8 cellular contexts compared by ENCODE assay signal in the genomic region with DNA sequence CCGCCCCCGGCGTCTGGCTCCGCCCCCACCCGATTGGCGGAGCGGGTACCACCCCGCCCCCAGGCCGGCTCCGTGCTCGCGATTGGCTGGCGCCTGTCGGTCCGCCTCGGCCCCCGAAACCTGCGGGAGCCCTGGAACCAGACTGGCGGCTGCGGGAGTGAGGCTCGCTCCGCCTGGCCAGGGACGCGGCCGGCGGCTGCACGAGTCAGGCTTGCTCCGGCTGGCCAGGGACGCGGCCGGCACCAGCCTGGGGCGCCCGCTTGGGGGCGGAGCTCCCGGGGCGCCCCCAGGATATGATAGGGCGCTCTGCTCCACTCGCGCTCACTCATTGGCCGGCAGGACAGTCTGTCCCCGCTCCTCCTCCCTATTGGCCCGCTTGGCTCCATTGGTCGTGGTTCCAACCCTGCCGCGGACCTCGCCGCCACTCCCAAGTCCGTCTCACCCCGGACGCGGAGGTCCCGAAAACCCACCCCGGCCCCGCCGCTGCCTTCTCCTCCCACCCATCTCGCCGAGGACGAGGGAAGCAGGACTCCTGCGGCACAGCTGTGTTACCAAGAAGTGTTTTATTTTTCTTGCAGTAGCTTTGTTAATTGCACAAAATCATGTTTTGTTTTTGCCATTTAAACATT. TPM values are rescaled to one million over a fixed set of nuclear protein-coding genes. Genes with fewer than 3 reads are reported as not detected.
A peak's percentile ranks its signal among the peaks of the same experiment; 100 is the strongest.
DNase-seq lines count a peak whose midpoint lies in the region; ATAC-seq and TF ChIP-seq lines count a peak whose summit lies in the region.

No MANE protein-coding gene starts in this region.

- H3K27ac ChIP-seq in SK-N-SH (ENCODE audit: low read depth in 2 of 2, low read length in 1 of 2) (peak overlapping the region; percentile 57 to 93), temporal lobe (ENCODE audit: low read depth, low read length) (peak overlapping the region; percentile 72)

- H3K79me2 ChIP-seq in SK-N-SH (ENCODE audit: insufficient read depth) = 0 out of 2 replicates have a peak, but pooled peaks cover 7% of the 10 kb centered on the region

- H4K20me1 ChIP-seq in SK-N-SH (ENCODE audit: insufficient read depth) = no peaks in the 10 kb centered on the region

- H3K4me3 Mint-ChIP-seq in glutamatergic neuron (ENCODE audit: unreplicated experiment) = peak overlapping the region; percentile 88

- DNase-seq in GM04503 (ENCODE audit: low read depth) (peak; percentile 50), NB4 (ENCODE audit: low read depth) (peak; percentile 92), SK-N-SH (peak; percentile 99), glutamatergic neuron (peak; percentile 92), omental fat pad (ENCODE audit: low spot score) (peak; percentile 75)
- DNase-seq in activated naive CD4-positive, alpha-beta T cell treated with anti-CD3 and anti-CD28 coated beads, Interleukin-2, amount 50 U/mL, for 72 hours (ENCODE audit: low spot score in 2 of 2) = peak; percentile 93 to 94

- POLR2A ChIA-PET in SK-N-SH (lab: Yijun Ruan, JAX) = interaction anchor here (0.6 to 2.1 kb wide), 6 partner anchors 15 to 68 kb away, joined by 3 to 9 read pairs (median 4); a partner anchor contains a TSS

- WGBS in SK-N-SH (ENCODE audit: low lambda C conversion rate) = 0% methylated on average over 10 of the region's 59 CpGs

- peaks cover 11 to 32% of the 10 kb centered on the region in 2 experiments for H3K36me3 ChIP-seq in SK-N-SH (replicated peaks in 1 of 2; ENCODE audit: control insufficient read depth in 1 of 2, insufficient read depth in 2 of 2, low read length in 1 of 2)

- H3K27me3 ChIP-seq in SK-N-SH (ENCODE audit: insufficient read depth) = no peaks in the 10 kb centered on the region

- peak overlapping the region in 1 of 2 donors; percentile 29 for H3K27ac Mint-ChIP-seq in activated naive CD4-positive, alpha-beta T cell treated with anti-CD3 and anti-CD28 coated beads, Interleukin-2, amount 50 U/mL, for 72 hours
- peak overlapping the region; percentile 94 for H3K27ac Mint-ChIP-seq in glutamatergic neuron (ENCODE audit: unreplicated experiment)

- H3K4me1 ChIP-seq in SK-N-SH (ENCODE audit: control insufficient read depth in 1 of 2, insufficient read depth in 2 of 2, low read depth in 1 of 2, low read length in 1 of 2) = peaks cover 0 to 18% of the 10 kb centered on the region in 2 experiments; a peak in 3 of 4 replicates

- peaks cover 15% of the 10 kb centered on the region for H3F3A ChIP-seq in SK-N-SH (replicated peaks; ENCODE audit: insufficient read depth)

- H3K36me3 Mint-ChIP-seq in activated naive CD4-positive, alpha-beta T cell treated with anti-CD3 and anti-CD28 coated beads, Interleukin-2, amount 50 U/mL, for 72 hours = peaks cover 0 to 6% of the 10 kb centered on the region in 2 donors
- no peaks in the 10 kb centered on the region for H3K36me3 Mint-ChIP-seq in glutamatergic neuron (ENCODE audit: unreplicated experiment)

- H3K9me3 ChIP-seq in SK-N-SH = no peaks in the 10 kb centered on the region

- H3K9me3 Mint-ChIP-seq in activated naive CD4-positive, alpha-beta T cell treated with anti-CD3 and anti-CD28 coated beads, Interleukin-2, amount 50 U/mL, for 72 hours = no peaks in the 10 kb centered on the region
- peaks cover 11% of the 10 kb centered on the region for H3K9me3 Mint-ChIP-seq in glutamatergic neuron (ENCODE audit: unreplicated experiment)

- ATAC-seq in HG02588 (IDR thresholded peaks at IDR 0.05; ENCODE audit: unreplicated experiment) (peak; percentile 84), omental fat pad (ENCODE audit: low FRiP score) (peak; percentile 97)
- peak; percentile 92 to 93 for ATAC-seq in activated naive CD4-positive, alpha-beta T cell treated with anti-CD3 and anti-CD28 coated beads, Interleukin-2, amount 50 U/mL, for 72 hours

- TF ChIP-seq CTCF in NB4 (IDR thresholded peaks at IDR 0.05; ENCODE audit: low read depth, low read length) (no peak), SK-N-SH (IDR thresholded peaks at IDR 0.05) (no peak), glutamatergic neuron (IDR thresholded peaks at IDR 0.05; ENCODE audit: partially characterized antibody, unreplicated experiment) (peak; percentile 43), omental fat pad (IDR thresholded peaks at IDR 0.05) (no peak)

- peak overlapping the region; percentile 95 for H3K4me2 ChIP-seq in SK-N-SH

- H3K4me3 ChIP-seq in NB4 (ENCODE audit: low read depth, low read length) (peak overlapping the region; percentile 73), SK-N-SH (ENCODE audit: low read depth in 2 of 2, low read length in 1 of 2) (peak overlapping the region; percentile 83)

- H2AFZ ChIP-seq in SK-N-SH (ENCODE audit: low read depth) = peak overlapping the region; percentile 88; the same call in 1 of the 2 replicates

- TF ChIP-seq POLR2A in NB4 (IDR thresholded peaks at IDR 0.05; ENCODE audit: extremely low read depth, insufficient read length) = no peak

- peak overlapping the region; percentile 64 for H3K9ac ChIP-seq in SK-N-SH

- no peak for TF ChIP-seq EP300 in SK-N-SH (IDR thresholded peaks at IDR 0.05; ENCODE audit: borderline replicate concordance in 1 of 2, low read depth in 1 of 2, low read length in 1 of 2)

- TF ChIP-seq RAD21 in SK-N-SH (IDR thresholded peaks at IDR 0.05; ENCODE audit: low read length) = no peak

- peaks cover 22% of the 10 kb centered on the region for H3K4me1 Mint-ChIP-seq in glutamatergic neuron (ENCODE audit: low read depth, unreplicated experiment)

- CTCF ChIA-PET in SK-N-SH (lab: Yijun Ruan, JAX) = interaction anchor here (0.6 to 1.1 kb wide), 4 partner anchors 15 to 285 kb away, joined by 3 to 4 read pairs (median 3); a partner anchor contains a TSS

- no peaks in the 10 kb centered on the region for H3K9me2 ChIP-seq in SK-N-SH

- peaks cover 13% of the 10 kb centered on the region for H3K27me3 Mint-ChIP-seq in glutamatergic neuron (ENCODE audit: unreplicated experiment)

TF ChIP-seq in SK-N-SH, 30 proteins besides CTCF, POLR2A, EP300 and RAD21 (continues in another document):
- TF ChIP-seq CHD2 (IDR thresholded peaks at IDR 0.05; ENCODE audit: low read length, partially characterized antibody) (peak; percentile 62), MXI1 (IDR thresholded peaks at IDR 0.05; ENCODE audit: low read depth, low read length) (0 out of 2 replicates have a peak, but pooled peaks have one; percentile 14), SMC3 (IDR thresholded peaks at IDR 0.05; ENCODE audit: low read depth, low read length) (no peak)
- TF ChIP-seq, protein P1, sequence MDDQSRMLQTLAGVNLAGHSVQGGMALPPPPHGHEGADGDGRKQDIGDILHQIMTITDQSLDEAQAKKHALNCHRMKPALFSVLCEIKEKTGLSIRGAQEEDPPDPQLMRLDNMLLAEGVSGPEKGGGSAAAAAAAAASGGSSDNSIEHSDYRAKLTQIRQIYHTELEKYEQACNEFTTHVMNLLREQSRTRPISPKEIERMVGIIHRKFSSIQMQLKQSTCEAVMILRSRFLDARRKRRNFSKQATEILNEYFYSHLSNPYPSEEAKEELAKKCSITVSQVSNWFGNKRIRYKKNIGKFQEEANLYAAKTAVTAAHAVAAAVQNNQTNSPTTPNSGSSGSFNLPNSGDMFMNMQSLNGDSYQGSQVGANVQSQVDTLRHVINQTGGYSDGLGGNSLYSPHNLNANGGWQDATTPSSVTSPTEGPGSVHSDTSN (IDR thresholded peaks at IDR 0.05) = peak; percentile 99

RNA-seq across cellular contexts. Expression of a gene that starts 0.3 kb away (rescaled TPM):
- 33.6 and 48.4 TPM in 2 replicates for polyA plus RNA-seq in SK-N-SH (2012; rRNA removed)
- polyA plus RNA-seq in SK-N-SH (2012; cell fraction: cytosol; rRNA removed) = 12.9 and 20.7 TPM in 2 replicates
- polyA plus RNA-seq in SK-N-SH (2012; cell fraction: nucleus; rRNA removed) = 123 and 127 TPM in 2 replicates
- 10 to 100 TPM in 1 of 2 donors, 1 to 10 TPM in 1; 4.6 to 18.6 TPM for total RNA-seq in activated naive CD4-positive, alpha-beta T cell treated with anti-CD3 and anti-CD28 coated beads, Interleukin-2, amount 50 U/mL, for 72 hours
- 113 TPM for total RNA-seq in glutamatergic neuron (ENCODE audit: unreplicated experiment)
- total RNA-seq in omental fat pad = 1 to 10 TPM; 5.5 to 9.3 (median 8.0) TPM
- 25.6 TPM for total RNA-seq in temporal lobe

RNA-seq across cellular contexts. Expression of a gene that starts 7.6 kb away (rescaled TPM):
- not detected in 2 replicates for polyA plus RNA-seq in SK-N-SH (2012; rRNA removed)
- polyA plus RNA-seq in SK-N-SH (2012; cell fraction: cytosol; rRNA removed) = not detected in 2 replicates
- not detected in 2 replicates for polyA plus RNA-seq in SK-N-SH (2012; cell fraction: nucleus; rRNA removed)
- total RNA-seq in activated naive CD4-positive, alpha-beta T cell treated with anti-CD3 and anti-CD28 coated beads, Interleukin-2, amount 50 U/mL, for 72 hours = not detected
- not detected for total RNA-seq in glutamatergic neuron (ENCODE audit: unreplicated experiment)
- total RNA-seq in omental fat pad = not detected
- total RNA-seq in temporal lobe = not detected

RNA-seq across cellular contexts. Expression of a gene that starts 14.6 kb away (rescaled TPM):
- 0.07 TPM in 1 of 2 replicates, not detected in the other for polyA plus RNA-seq in SK-N-SH (2012; rRNA removed)
- polyA plus RNA-seq in SK-N-SH (2012; cell fraction: cytosol; rRNA removed) = not detected in 2 replicates
- polyA plus RNA-seq in SK-N-SH (2012; cell fraction: nucleus; rRNA removed) = 0.10 and 0.49 TPM in 2 replicates
- total RNA-seq in activated naive CD4-positive, alpha-beta T cell treated with anti-CD3 and anti-CD28 coated beads, Interleukin-2, amount 50 U/mL, for 72 hours = not detected
- total RNA-seq in glutamatergic neuron (ENCODE audit: unreplicated experiment) (0.96 TPM), omental fat pad (not detected), temporal lobe (not detected)

RNA-seq across cellular contexts. Expression of a gene that starts 35.8 kb away (rescaled TPM):
- 6.3 and 8.2 TPM in 2 replicates for polyA plus RNA-seq in SK-N-SH (2012; rRNA removed)
- 1.7 and 3.7 TPM in 2 replicates for polyA plus RNA-seq in SK-N-SH (2012; cell fraction: cytosol; rRNA removed)
- polyA plus RNA-seq in SK-N-SH (2012; cell fraction: nucleus; rRNA removed) = 28.9 and 36.0 TPM in 2 replicates
- 10 to 100 TPM; 10.2 to 12.2 TPM for total RNA-seq in activated naive CD4-positive, alpha-beta T cell treated with anti-CD3 and anti-CD28 coated beads, Interleukin-2, amount 50 U/mL, for 72 hours
- 19.8 TPM for total RNA-seq in glutamatergic neuron (ENCODE audit: unreplicated experiment)
- 10 to 100 TPM in 2 of 4 donors, 1 to 10 TPM in 2; 8.9 to 18.6 (median 10.9) TPM for total RNA-seq in omental fat pad
- total RNA-seq in temporal lobe = 8.1 TPM

RNA-seq across cellular contexts. Expression of a gene that starts 44.3 kb away (rescaled TPM):
- polyA plus RNA-seq in SK-N-SH (2012; rRNA removed) = 40.1 and 45.2 TPM in 2 replicates
- polyA plus RNA-seq in SK-N-SH (2012; cell fraction: cytosol; rRNA removed) = 30.3 and 32.2 TPM in 2 replicates
- polyA plus RNA-seq in SK-N-SH (2012; cell fraction: nucleus; rRNA removed) = 73.4 and 75.5 TPM in 2 replicates
- total RNA-seq in activated naive CD4-positive, alpha-beta T cell treated with anti-CD3 and anti-CD28 coated beads, Interleukin-2, amount 50 U/mL, for 72 hours = 10 to 100 TPM; 70.3 to 80.9 TPM
- total RNA-seq in glutamatergic neuron (ENCODE audit: unreplicated experiment) (133 TPM), omental fat pad (10 to 100 TPM; 44.4 to 56.0 (median 52.0) TPM), temporal lobe (55.8 TPM)

Comparison
In these comparisons a context has a peak if more than half of its experiments do, and no peak if none do; other contexts are left out.
1. Peak in every context shown above with its lines: DNase-seq, ATAC-seq, H3K4me3 ChIP-seq and H3K27ac ChIP-seq.